Comparison of ENCODE assay signal across 8 cellular contexts in genomic region chr14:80942158-80942738, GRCh38. TPM values are rescaled to one million over a fixed set of nuclear protein-coding genes. Genes with fewer than 3 reads are reported as not detected.
DNase-seq lines count a peak whose midpoint lies in the region; ATAC-seq and TF ChIP-seq lines count a peak whose summit lies in the region.

No MANE protein-coding gene starts in this region.

- H3T11ph ChIP-seq in H9 (ENCODE audit: low read length) = no peak overlapping the region

- TF ChIP-seq POLR2A in GM18505 (IDR thresholded peaks at IDR 0.05; ENCODE audit: borderline replicate concordance, extremely low read depth, insufficient read depth, insufficient read length) = no peak

- H3K27me3 ChIP-seq in H9 (ENCODE audit: insufficient read depth, low read length) (no peaks in the 10 kb centered on the region), OCI-LY3 (ENCODE audit: low read depth, low read length) (no peaks in the 10 kb centered on the region), endodermal cell (ENCODE audit: control insufficient read depth, insufficient read depth, low read length, poor library complexity, severe bottlenecking) (peaks cover 8% of the 10 kb centered on the region)

- H3K4me2 ChIP-seq in H9 (ENCODE audit: insufficient read depth, insufficient read length, low read length) = peak overlapping the region; percentile 86
- peak overlapping the region; percentile 77 for H3K4me2 ChIP-seq in OCI-LY3 (ENCODE audit: low read length)

- no peak overlapping the region for H2AK5ac ChIP-seq in H9 (ENCODE audit: insufficient read length, low read length)

- no peak overlapping the region for H3K18ac ChIP-seq in H9 (ENCODE audit: insufficient read length, low read depth, low read length)

- no peak overlapping the region for H3K56ac ChIP-seq in H9 (ENCODE audit: insufficient read length, low read depth, low read length)

- no peaks in the 10 kb centered on the region for H3K9me3 ChIP-seq in H9 (ENCODE audit: control insufficient read depth, low read depth, low read length)
- H3K9me3 ChIP-seq in OCI-LY3 (ENCODE audit: insufficient read depth, low read length) = no peaks in the 10 kb centered on the region
- no peaks in the 10 kb centered on the region for H3K9me3 ChIP-seq in endodermal cell (ENCODE audit: control insufficient read depth, low read length)

- H2BK20ac ChIP-seq in H9 (ENCODE audit: low read depth, low read length, poor library complexity, severe bottlenecking) = no peak overlapping the region

- no peak overlapping the region for H4K91ac ChIP-seq in H9 (ENCODE audit: insufficient read length, low read depth, low read length)

- H4K20me1 ChIP-seq in H9 (ENCODE audit: control insufficient read depth, insufficient read depth, insufficient read length) (no peaks in the 10 kb centered on the region), OCI-LY3 (ENCODE audit: insufficient read depth, low read length) (no peaks in the 10 kb centered on the region)

- no peak for TF ChIP-seq CTCF in H9 (conservative IDR thresholded peaks at IDR 0.05)
- TF ChIP-seq CTCF in OCI-LY3 (IDR thresholded peaks at IDR 0.05; ENCODE audit: low read depth, low read length) = no peak
- no peak for TF ChIP-seq CTCF in endodermal cell (conservative IDR thresholded peaks at IDR 0.05)
- no peak for TF ChIP-seq CTCF in osteocyte (IDR thresholded peaks at IDR 0.05)

- H3K4ac ChIP-seq in H9 (ENCODE audit: low read depth, low read length) = no peak overlapping the region

- no peak overlapping the region for H4K5ac ChIP-seq in H9 (ENCODE audit: insufficient read length, low read depth, low read length)

- H3K36me3 ChIP-seq in OCI-LY3 (replicated peaks; ENCODE audit: low read depth, low read length) = peaks cover 3% of the 10 kb centered on the region
- no peaks in the 10 kb centered on the region for H3K36me3 ChIP-seq in endodermal cell (ENCODE audit: control insufficient read depth, insufficient read depth, low read length)

- WGBS in H9 (ENCODE audit: extremely low coverage, insufficient read length, low lambda C conversion rate) = no CpG with 5 or more reads among the region's 5 CpGs
- WGBS in endodermal cell (ENCODE audit: insufficient coverage in 1 of 2, insufficient read length in 1 of 2), 2 experiments = 58 to 66% methylated on average over 3 to 5 of the region's 5 CpGs

- no peak overlapping the region for H2BK120ac ChIP-seq in H9 (ENCODE audit: low read depth, low read length, poor library complexity, severe bottlenecking)

- no peaks in the 10 kb centered on the region for H3K4me1 ChIP-seq in H9 (ENCODE audit: insufficient read depth, low read length)
- peaks cover 32% of the 10 kb centered on the region for H3K4me1 ChIP-seq in OCI-LY3 (ENCODE audit: low read length)
- H3K4me1 ChIP-seq in endodermal cell (ENCODE audit: control insufficient read depth, insufficient read depth, low read length) = no peaks in the 10 kb centered on the region

- no peaks in the 10 kb centered on the region for H3K79me1 ChIP-seq in H9 (ENCODE audit: insufficient read depth, low read depth, low read length, poor library complexity, severe bottlenecking)

- 0 out of 2 replicates have a peak, but pooled peaks cover 3% of the 10 kb centered on the region for H3K79me2 ChIP-seq in H9 (ENCODE audit: insufficient read depth, low read length)
- H3K79me2 ChIP-seq in OCI-LY3 (ENCODE audit: low read length) = peaks cover 21% of the 10 kb centered on the region

- H3K4me3 ChIP-seq in OCI-LY3 (ENCODE audit: low read length) = peak overlapping the region; percentile 93
- peak overlapping the region; percentile 90 for H3K4me3 ChIP-seq in endodermal cell (ENCODE audit: low read length)

- no peak for DNase-seq in H9
- no peak for DNase-seq in endodermal cell
- DNase-seq in osteocyte (ENCODE audit: extremely low spot score, unreplicated experiment) = no peak
- DNase-seq in activated effector memory CD4-positive, alpha-beta T cell treated with anti-CD3 and anti-CD28 coated beads, Interleukin-2, amount 50 U/mL, for 16 hours = no peak
- DNase-seq in AG08395 (ENCODE audit: low spot score) = no peak
- no peak for DNase-seq in NCI-H1092 (lab: John Stamatoyannopoulos, UW)

- H3K9me3 Mint-ChIP-seq in H9 = no peaks in the 10 kb centered on the region
- H3K9me3 Mint-ChIP-seq in endodermal cell = no peaks in the 10 kb centered on the region
- no peaks in the 10 kb centered on the region for H3K9me3 Mint-ChIP-seq in osteocyte (ENCODE audit: unreplicated experiment)

- H3K4me1 Mint-ChIP-seq in H9 (peaks cover 9 to 12% of the 10 kb centered on the region in 2 experiments), endodermal cell (peaks cover 5% of the 10 kb centered on the region), osteocyte (ENCODE audit: unreplicated experiment) (peaks cover 17% of the 10 kb centered on the region)

- H2BK5ac ChIP-seq in H9 (ENCODE audit: insufficient read length, low read length) = no peak overlapping the region

- no peak overlapping the region for H2BK15ac ChIP-seq in H9 (ENCODE audit: low read depth, low read length)

- no peak overlapping the region for H2BK12ac ChIP-seq in H9 (ENCODE audit: insufficient read length, low read depth, low read length)

- peaks cover 4% of the 10 kb centered on the region for H3K23me2 ChIP-seq in H9 (ENCODE audit: insufficient read length, low read depth, low read length, poor library complexity, severe bottlenecking)

- peak; percentile 5 for ATAC-seq in GM18505 (IDR thresholded peaks at IDR 0.05; ENCODE audit: unreplicated experiment)

- H3K23ac ChIP-seq in H9 (ENCODE audit: insufficient read length, low read depth, low read length) = no peak overlapping the region

- H2AFZ ChIP-seq in H9 (ENCODE audit: low read length) (no peak overlapping the region), OCI-LY3 (ENCODE audit: low read depth, low read length) (peak overlapping the region; percentile 92)

- H4K8ac ChIP-seq in H9 (replicated peaks; ENCODE audit: insufficient read length, low read depth, low read length) = no peak overlapping the region

- H3K9ac ChIP-seq in H9 (ENCODE audit: extremely low read depth, insufficient read length, low read length) = no peak overlapping the region
- H3K9ac ChIP-seq in OCI-LY3 (ENCODE audit: low read length) = peak overlapping the region; percentile 85
- H3K9ac ChIP-seq in endodermal cell (ENCODE audit: extremely low read depth, low read length, poor library complexity, severe bottlenecking) = peak overlapping the region; percentile 1

- H3K4me3 Mint-ChIP-seq in H9 = peak overlapping the region; percentile 91 to 98
- H3K4me3 Mint-ChIP-seq in endodermal cell = peak overlapping the region; percentile 88
- peak overlapping the region; percentile 86 for H3K4me3 Mint-ChIP-seq in osteocyte (ENCODE audit: unreplicated experiment)

- H3K27ac Mint-ChIP-seq in H9 = peak overlapping the region; percentile 94 to 97 (median 95); a peak in 3 of 7 replicates
- H3K27ac Mint-ChIP-seq in endodermal cell = peak overlapping the region; percentile 91
- H3K27ac Mint-ChIP-seq in osteocyte (ENCODE audit: unreplicated experiment) = peak overlapping the region; percentile 91

- H3K36me3 Mint-ChIP-seq in H9 (ENCODE audit: insufficient read depth in 1 of 3, low read depth in 3 of 3) = no peaks in the 10 kb centered on the region
- no peaks in the 10 kb centered on the region for H3K36me3 Mint-ChIP-seq in endodermal cell (ENCODE audit: low read depth)
- H3K36me3 Mint-ChIP-seq in osteocyte (ENCODE audit: unreplicated experiment) = no peaks in the 10 kb centered on the region

- H3K27me3 Mint-ChIP-seq in H9 (ENCODE audit: low read depth) = no peaks in the 10 kb centered on the region
- H3K27me3 Mint-ChIP-seq in endodermal cell (ENCODE audit: insufficient read depth) = peaks cover 6% of the 10 kb centered on the region
- H3K27me3 Mint-ChIP-seq in osteocyte (ENCODE audit: unreplicated experiment) = peaks cover 4% of the 10 kb centered on the region

- H3K14ac ChIP-seq in H9 (ENCODE audit: insufficient read depth, low read length) = no peak overlapping the region

- H3K27ac ChIP-seq in H9 (ENCODE audit: insufficient read length, low read depth, low read length) (no peak overlapping the region), OCI-LY3 (ENCODE audit: low read length) (peak overlapping the region; percentile 69), endodermal cell (ENCODE audit: low read depth, low read length) (no peak overlapping the region)

RNA-seq across cellular contexts. Expression of gene CEP128, which starts 0.7 kb away (rescaled TPM):
- total RNA-seq in H9 (2021) (15.6 and 16.3 TPM in 2 replicates), endodermal cell (10 to 100 TPM; 21.6 to 29.0 TPM), osteocyte (9.4 and 9.7 TPM in 2 replicates)
- polyA plus RNA-seq in endodermal cell (2013, experiment 1 of 2) = 8.2 TPM
- polyA plus RNA-seq in endodermal cell (2013, experiment 2 of 2) = 9.9 TPM

RNA-seq across cellular contexts. Expression of gene TSHR, which starts 13.2 kb away (rescaled TPM):
- total RNA-seq in H9 (2021) = not detected in 2 replicates
- under 1 TPM in 1 of 2 donors, not detected in 1; 0.58 TPM for total RNA-seq in endodermal cell
- 0.25 TPM for polyA plus RNA-seq in endodermal cell (2013, experiment 1 of 2)
- not detected for polyA plus RNA-seq in endodermal cell (2013, experiment 2 of 2)
- total RNA-seq in osteocyte = not detected in 2 replicates
